In the genomic region with DNA sequence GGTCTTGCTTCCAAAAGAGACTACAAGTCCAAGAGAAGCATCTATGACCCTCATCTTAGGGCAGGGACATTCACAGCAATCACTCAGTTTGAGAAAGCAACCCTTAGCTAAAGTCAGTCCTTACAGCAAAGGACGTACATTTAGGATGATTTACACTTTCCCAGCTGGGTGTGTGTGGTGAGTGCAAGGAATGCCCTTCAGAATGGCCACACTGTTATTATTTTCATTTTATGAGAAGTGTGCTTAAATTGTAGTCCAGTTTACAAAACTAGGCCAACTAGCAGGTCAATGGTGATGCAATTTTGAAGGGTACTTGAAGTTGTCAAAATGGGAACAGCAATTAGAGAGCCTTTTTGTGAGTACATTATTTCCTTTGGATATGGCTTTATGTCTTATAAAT, we compare ENCODE assay signal across 30 cellular contexts. TPM values are rescaled to one million over a fixed set of nuclear protein-coding genes. Genes with fewer than 3 reads are reported as not detected.
"Had no signal": no experiment of that assay in that cellular context is flagged by ENCODE, and none has a peak within 500 bp of the region (broad histone marks: within the 10 kb centered on the region; RNA-seq: fewer than 3 reads in every experiment).

No MANE protein-coding gene starts in this region.

- H3K9me3 ChIP-seq: gastrocnemius medialis, heart left ventricle had no signal

- H3K4me3 ChIP-seq: coronary artery, dorsolateral prefrontal cortex, gastrocnemius medialis, heart left ventricle had no signal

- FAIRE-seq: astrocyte, bronchial epithelial cell had no signal

- DNase-seq: activated CD4-positive, alpha-beta memory T cell treated with anti-CD3 and anti-CD28 coated beads, Interleukin-2, amount 10 ng/mL, durations not matched to agents 7 days and 5 days; activated CD4-positive, alpha-beta T cell treated with anti-CD3 and anti-CD28 coated beads for 36 hours; activated CD4-positive, alpha-beta T cell treated with anti-CD3 and anti-CD28 coated beads, Interleukin-2, amount 10 ng/mL, durations not matched to agents 7 days and 5 days; activated CD4-positive, alpha-beta T cell treated with anti-CD3 and anti-CD28 coated beads, Interleukin-2, amount 50 U/mL, for 4 hours; activated CD4-positive, CD25-positive, alpha-beta regulatory T cell; activated CD4-positive, CD25-positive, alpha-beta regulatory T cell treated with anti-CD3 and anti-CD28 coated beads, Interleukin-2, amount 50 U/mL, for 72 hours; activated CD8-positive, alpha-beta memory T cell treated with anti-CD3 and anti-CD28 coated beads, Interleukin-2, amount 50 U/mL, for 48 hours; activated gamma-delta T cell; activated naive CD4-positive, alpha-beta T cell; activated naive CD4-positive, alpha-beta T cell treated with anti-CD3 and anti-CD28 coated beads, Interleukin-2, amount 10 ng/mL, durations not matched to agents 7 days and 5 days; activated naive CD8-positive, alpha-beta T cell treated with anti-CD3 and anti-CD28 coated beads, Interleukin-2, amount 10 ng/mL, durations not matched to agents 7 days and 5 days; activated T-cell treated with anti-CD3 and anti-CD28 coated beads for 4 hours; activated T-cell treated with anti-CD3 and anti-CD28 coated beads, Interleukin-2, amount 50 U/mL, for 24 hours; activated T-cell treated with anti-CD3 and anti-CD28 coated beads, Interleukin-2, amount 50 U/mL, for 72 hours; brain microvascular endothelial cell; dorsolateral prefrontal cortex; effector memory CD4-positive, alpha-beta T cell; endodermal cell; foreskin keratinocyte; gastrocnemius medialis; glutamatergic neuron; heart left ventricle; T-helper 2 cell had no signal

- H3K27me3 ChIP-seq: brain microvascular endothelial cell, gastrocnemius medialis had no signal

- H3K36me3 ChIP-seq: brain microvascular endothelial cell, gastrocnemius medialis, heart left ventricle had no signal

- ATAC-seq: activated CD4-positive, alpha-beta T cell treated with anti-CD3 and anti-CD28 coated beads for 36 hours; activated naive CD4-positive, alpha-beta T cell treated with anti-CD3 and anti-CD28 coated beads, Interleukin-2, amount 50 U/mL, for 72 hours; activated T-cell treated with anti-CD3 and anti-CD28 coated beads, Interleukin-2, amount 50 U/mL, for 72 hours; esophagus mucosa; foreskin keratinocyte; gastrocnemius medialis; heart left ventricle had no signal

- H3K4me1 ChIP-seq: foreskin keratinocyte, gastrocnemius medialis, heart left ventricle had no signal

- H3K27ac ChIP-seq: brain microvascular endothelial cell, coronary artery, dorsolateral prefrontal cortex, foreskin keratinocyte, gastrocnemius medialis, heart left ventricle had no signal

RNA-seq across cellular contexts. Expression of gene CCK, which starts 26.0 kb away (rescaled TPM):
- total RNA-seq: activated CD4-positive, alpha-beta memory T cell treated with anti-CD3 and anti-CD28 coated beads, Interleukin-2, amount 10 ng/mL, durations not matched to agents 7 days and 5 days; activated CD4-positive, alpha-beta T cell treated with anti-CD3 and anti-CD28 coated beads for 36 hours; activated CD4-positive, alpha-beta T cell treated with anti-CD3 and anti-CD28 coated beads, Interleukin-2, amount 10 ng/mL, durations not matched to agents 7 days and 5 days; activated naive CD4-positive, alpha-beta T cell treated with anti-CD3 and anti-CD28 coated beads, Interleukin-2, amount 50 U/mL, for 72 hours; activated naive CD8-positive, alpha-beta T cell treated with anti-CD3 and anti-CD28 coated beads, Interleukin-2, amount 10 ng/mL, durations not matched to agents 7 days and 5 days; activated T-cell treated with anti-CD3 and anti-CD28 coated beads, Interleukin-2, amount 50 U/mL, for 72 hours; astrocyte; cardiac septum; heart left ventricle; T-helper 1 cell treated with Interleukin-12 subunit alpha and Interleukin-12 subunit beta and Interleukin-4 antibody, amounts not matched to agents 30 ng/mL and 1 ng/mL, for 36 hours had no signal
- polyA plus RNA-seq: heart left ventricle had no signal
